ENCODE assay signal across 1 cellular context in the genomic region with DNA sequence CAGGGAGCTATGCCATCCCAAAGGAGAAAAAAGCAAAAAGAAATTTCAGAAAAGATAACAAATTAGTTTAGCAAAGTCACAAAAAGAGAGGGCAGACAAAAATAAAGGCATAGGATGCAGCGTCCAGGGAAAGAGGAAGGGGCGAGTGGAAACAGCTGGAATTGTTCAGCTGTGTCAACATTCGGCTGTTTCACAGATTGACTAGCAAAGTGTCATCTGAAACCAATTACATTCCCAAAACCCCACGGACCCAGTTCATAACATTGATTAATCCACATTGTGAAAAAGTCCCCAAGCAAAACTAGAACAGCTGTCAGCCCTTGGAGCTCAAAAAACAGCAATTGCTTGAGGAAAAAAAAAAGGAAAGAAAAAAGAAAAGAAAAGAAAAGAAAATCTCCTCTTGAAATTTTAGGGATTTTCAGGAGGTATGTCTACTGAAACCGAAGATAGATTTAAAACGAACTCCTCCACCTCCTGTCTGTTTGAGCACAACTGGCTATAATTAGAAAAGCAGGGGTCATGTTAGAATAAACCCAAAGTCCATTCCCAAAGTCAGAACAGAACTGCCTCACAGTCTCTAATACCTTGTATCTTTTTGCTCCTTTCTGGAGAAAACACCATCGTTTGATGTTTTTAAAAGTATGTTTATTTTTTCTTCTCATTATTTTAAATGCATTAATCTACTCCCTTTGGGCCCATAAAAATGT.
TF ChIP-seq lines count a peak whose summit lies in the region.

No MANE protein-coding gene starts in this region.

TF ChIP-seq in IMR-90, 13 proteins besides CTCF, POLR2A, EP300 and RAD21:
- TF ChIP-seq CEBPB (IDR thresholded peaks at IDR 0.05; ENCODE audit: low read depth, low read length) = no peak
- TF ChIP-seq FOS (IDR thresholded peaks at IDR 0.05; ENCODE audit: low read depth, low read length) = no peak
- no peak for TF ChIP-seq NFE2L2 (IDR thresholded peaks at IDR 0.05; ENCODE audit: low read depth, low read length)
- TF ChIP-seq, protein P1, sequence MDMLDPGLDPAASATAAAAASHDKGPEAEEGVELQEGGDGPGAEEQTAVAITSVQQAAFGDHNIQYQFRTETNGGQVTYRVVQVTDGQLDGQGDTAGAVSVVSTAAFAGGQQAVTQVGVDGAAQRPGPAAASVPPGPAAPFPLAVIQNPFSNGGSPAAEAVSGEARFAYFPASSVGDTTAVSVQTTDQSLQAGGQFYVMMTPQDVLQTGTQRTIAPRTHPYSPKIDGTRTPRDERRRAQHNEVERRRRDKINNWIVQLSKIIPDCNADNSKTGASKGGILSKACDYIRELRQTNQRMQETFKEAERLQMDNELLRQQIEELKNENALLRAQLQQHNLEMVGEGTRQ (IDR thresholded peaks at IDR 0.05; ENCODE audit: low read depth, low read length) = no peak
- no peak for TF ChIP-seq SMC3 (IDR thresholded peaks at IDR 0.05; ENCODE audit: low read depth, low read length)
- TF ChIP-seq MXI1 (IDR thresholded peaks at IDR 0.05; ENCODE audit: borderline replicate concordance, low read depth, low read length) = no peak
- no peak for TF ChIP-seq MAZ (IDR thresholded peaks at IDR 0.05; ENCODE audit: borderline replicate concordance, low read depth, low read length)
- TF ChIP-seq BHLHE40 (IDR thresholded peaks at IDR 0.05; ENCODE audit: low read depth, low read length) = no peak
- TF ChIP-seq RCOR1 (IDR thresholded peaks at IDR 0.05; ENCODE audit: insufficient replicate concordance, low read length) = no peak
- TF ChIP-seq MAFK (IDR thresholded peaks at IDR 0.05; ENCODE audit: low read depth, low read length) = no peak
- no peak for TF ChIP-seq CHD1 (IDR thresholded peaks at IDR 0.05; ENCODE audit: low read depth, low read length)
- TF ChIP-seq RFX5 (IDR thresholded peaks at IDR 0.05; ENCODE audit: low read depth, low read length) = no peak
- TF ChIP-seq ELK1 (IDR thresholded peaks at IDR 0.05; ENCODE audit: borderline replicate concordance, low read depth, low read length) = no peak
